ENCODE assay signal across 1 cellular context in the genomic region with DNA sequence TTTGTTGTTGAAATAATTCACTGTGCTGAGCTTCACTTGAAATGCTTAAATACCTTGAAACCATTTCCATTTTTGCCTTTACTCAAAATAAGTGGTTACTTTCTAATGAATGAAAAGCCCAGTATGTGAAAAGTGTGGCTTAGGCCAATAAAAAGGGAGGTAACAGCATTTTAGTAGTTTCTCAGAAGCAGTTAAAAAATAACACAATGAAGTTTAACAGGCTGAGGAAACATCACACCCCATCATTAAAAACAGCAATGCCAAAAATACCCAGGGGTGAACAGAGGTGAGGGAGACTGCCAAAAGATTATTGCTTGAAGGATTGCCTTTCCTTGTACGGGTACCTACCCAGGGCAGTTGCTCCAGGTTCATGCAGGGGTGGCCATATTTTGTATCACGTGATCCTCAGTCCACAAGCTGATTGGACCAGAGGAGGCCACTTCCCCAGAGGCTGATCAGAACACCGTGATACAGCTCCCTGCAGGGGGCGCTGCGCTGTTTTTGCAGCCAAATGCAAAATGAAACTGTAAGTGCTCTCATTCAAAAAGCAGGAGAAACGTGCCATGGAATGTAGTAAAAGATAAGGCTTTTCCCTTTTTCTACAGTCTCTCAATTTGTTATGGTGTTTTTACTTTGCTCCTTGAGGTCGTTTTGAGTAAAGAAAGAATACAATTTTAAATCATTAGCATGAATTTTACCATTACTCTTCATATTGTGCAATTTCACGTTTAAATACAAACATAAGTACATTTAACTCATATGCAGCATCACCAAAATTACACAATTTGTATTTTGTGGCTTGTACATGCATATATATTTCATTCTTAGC.
TF ChIP-seq lines count a peak whose summit lies in the region.

No MANE protein-coding gene starts in this region.

TF ChIP-seq in WTC11, 78 proteins besides CTCF, POLR2A, EP300 and RAD21 (continued from another document):
- TF ChIP-seq, protein P1, sequence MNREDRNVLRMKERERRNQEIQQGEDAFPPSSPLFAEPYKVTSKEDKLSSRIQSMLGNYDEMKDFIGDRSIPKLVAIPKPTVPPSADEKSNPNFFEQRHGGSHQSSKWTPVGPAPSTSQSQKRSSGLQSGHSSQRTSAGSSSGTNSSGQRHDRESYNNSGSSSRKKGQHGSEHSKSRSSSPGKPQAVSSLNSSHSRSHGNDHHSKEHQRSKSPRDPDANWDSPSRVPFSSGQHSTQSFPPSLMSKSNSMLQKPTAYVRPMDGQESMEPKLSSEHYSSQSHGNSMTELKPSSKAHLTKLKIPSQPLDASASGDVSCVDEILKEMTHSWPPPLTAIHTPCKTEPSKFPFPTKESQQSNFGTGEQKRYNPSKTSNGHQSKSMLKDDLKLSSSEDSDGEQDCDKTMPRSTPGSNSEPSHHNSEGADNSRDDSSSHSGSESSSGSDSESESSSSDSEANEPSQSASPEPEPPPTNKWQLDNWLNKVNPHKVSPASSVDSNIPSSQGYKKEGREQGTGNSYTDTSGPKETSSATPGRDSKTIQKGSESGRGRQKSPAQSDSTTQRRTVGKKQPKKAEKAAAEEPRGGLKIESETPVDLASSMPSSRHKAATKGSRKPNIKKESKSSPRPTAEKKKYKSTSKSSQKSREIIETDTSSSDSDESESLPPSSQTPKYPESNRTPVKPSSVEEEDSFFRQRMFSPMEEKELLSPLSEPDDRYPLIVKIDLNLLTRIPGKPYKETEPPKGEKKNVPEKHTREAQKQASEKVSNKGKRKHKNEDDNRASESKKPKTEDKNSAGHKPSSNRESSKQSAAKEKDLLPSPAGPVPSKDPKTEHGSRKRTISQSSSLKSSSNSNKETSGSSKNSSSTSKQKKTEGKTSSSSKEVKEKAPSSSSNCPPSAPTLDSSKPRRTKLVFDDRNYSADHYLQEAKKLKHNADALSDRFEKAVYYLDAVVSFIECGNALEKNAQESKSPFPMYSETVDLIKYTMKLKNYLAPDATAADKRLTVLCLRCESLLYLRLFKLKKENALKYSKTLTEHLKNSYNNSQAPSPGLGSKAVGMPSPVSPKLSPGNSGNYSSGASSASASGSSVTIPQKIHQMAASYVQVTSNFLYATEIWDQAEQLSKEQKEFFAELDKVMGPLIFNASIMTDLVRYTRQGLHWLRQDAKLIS (CRISPR knock-in tag; IDR thresholded peaks at IDR 0.05; ENCODE audit: borderline replicate concordance): no peak
- TF ChIP-seq, protein P2, sequence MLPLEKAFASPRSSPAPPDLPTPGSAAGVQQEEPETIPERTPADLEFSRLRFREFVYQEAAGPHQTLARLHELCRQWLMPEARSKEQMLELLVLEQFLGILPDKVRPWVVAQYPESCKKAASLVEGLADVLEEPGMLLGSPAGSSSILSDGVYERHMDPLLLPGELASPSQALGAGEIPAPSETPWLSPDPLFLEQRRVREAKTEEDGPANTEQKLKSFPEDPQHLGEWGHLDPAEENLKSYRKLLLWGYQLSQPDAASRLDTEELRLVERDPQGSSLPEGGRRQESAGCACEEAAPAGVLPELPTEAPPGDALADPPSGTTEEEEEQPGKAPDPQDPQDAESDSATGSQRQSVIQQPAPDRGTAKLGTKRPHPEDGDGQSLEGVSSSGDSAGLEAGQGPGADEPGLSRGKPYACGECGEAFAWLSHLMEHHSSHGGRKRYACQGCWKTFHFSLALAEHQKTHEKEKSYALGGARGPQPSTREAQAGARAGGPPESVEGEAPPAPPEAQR (CRISPR knock-in tag; IDR thresholded peaks at IDR 0.05): no peak
- TF ChIP-seq, protein P3, sequence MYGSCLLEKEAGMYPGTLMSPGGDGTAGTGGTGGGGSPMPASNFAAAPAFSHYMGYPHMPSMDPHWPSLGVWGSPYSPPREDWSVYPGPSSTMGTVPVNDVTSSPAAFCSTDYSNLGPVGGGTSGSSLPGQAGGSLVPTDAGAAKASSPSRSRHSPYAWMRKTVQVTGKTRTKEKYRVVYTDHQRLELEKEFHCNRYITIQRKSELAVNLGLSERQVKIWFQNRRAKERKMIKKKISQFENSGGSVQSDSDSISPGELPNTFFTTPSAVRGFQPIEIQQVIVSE (CRISPR knock-in tag; IDR thresholded peaks at IDR 0.05; ENCODE audit: borderline replicate concordance): no peak
- TF ChIP-seq ELF4 (CRISPR knock-in tag; IDR thresholded peaks at IDR 0.05; ENCODE audit: low read depth) (no peak), NR2C2 (CRISPR knock-in tag; IDR thresholded peaks at IDR 0.05) (no peak), RORB (CRISPR knock-in tag; IDR thresholded peaks at IDR 0.05) (no peak), HMGA2 (CRISPR knock-in tag; IDR thresholded peaks at IDR 0.05) (no peak)
- TF ChIP-seq, protein P4, sequence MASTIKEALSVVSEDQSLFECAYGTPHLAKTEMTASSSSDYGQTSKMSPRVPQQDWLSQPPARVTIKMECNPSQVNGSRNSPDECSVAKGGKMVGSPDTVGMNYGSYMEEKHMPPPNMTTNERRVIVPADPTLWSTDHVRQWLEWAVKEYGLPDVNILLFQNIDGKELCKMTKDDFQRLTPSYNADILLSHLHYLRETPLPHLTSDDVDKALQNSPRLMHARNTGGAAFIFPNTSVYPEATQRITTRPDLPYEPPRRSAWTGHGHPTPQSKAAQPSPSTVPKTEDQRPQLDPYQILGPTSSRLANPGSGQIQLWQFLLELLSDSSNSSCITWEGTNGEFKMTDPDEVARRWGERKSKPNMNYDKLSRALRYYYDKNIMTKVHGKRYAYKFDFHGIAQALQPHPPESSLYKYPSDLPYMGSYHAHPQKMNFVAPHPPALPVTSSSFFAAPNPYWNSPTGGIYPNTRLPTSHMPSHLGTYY (CRISPR knock-in tag; IDR thresholded peaks at IDR 0.05): no peak
- TF ChIP-seq, protein P5, sequence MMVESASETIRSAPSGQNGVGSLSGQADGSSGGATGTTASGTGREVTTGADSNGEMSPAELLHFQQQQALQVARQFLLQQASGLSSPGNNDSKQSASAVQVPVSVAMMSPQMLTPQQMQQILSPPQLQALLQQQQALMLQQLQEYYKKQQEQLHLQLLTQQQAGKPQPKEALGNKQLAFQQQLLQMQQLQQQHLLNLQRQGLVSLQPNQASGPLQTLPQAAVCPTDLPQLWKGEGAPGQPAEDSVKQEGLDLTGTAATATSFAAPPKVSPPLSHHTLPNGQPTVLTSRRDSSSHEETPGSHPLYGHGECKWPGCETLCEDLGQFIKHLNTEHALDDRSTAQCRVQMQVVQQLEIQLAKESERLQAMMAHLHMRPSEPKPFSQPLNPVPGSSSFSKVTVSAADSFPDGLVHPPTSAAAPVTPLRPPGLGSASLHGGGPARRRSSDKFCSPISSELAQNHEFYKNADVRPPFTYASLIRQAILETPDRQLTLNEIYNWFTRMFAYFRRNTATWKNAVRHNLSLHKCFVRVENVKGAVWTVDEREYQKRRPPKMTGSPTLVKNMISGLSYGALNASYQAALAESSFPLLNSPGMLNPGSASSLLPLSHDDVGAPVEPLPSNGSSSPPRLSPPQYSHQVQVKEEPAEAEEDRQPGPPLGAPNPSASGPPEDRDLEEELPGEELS (CRISPR knock-in tag; IDR thresholded peaks at IDR 0.05): no peak
- TF ChIP-seq, protein P6, sequence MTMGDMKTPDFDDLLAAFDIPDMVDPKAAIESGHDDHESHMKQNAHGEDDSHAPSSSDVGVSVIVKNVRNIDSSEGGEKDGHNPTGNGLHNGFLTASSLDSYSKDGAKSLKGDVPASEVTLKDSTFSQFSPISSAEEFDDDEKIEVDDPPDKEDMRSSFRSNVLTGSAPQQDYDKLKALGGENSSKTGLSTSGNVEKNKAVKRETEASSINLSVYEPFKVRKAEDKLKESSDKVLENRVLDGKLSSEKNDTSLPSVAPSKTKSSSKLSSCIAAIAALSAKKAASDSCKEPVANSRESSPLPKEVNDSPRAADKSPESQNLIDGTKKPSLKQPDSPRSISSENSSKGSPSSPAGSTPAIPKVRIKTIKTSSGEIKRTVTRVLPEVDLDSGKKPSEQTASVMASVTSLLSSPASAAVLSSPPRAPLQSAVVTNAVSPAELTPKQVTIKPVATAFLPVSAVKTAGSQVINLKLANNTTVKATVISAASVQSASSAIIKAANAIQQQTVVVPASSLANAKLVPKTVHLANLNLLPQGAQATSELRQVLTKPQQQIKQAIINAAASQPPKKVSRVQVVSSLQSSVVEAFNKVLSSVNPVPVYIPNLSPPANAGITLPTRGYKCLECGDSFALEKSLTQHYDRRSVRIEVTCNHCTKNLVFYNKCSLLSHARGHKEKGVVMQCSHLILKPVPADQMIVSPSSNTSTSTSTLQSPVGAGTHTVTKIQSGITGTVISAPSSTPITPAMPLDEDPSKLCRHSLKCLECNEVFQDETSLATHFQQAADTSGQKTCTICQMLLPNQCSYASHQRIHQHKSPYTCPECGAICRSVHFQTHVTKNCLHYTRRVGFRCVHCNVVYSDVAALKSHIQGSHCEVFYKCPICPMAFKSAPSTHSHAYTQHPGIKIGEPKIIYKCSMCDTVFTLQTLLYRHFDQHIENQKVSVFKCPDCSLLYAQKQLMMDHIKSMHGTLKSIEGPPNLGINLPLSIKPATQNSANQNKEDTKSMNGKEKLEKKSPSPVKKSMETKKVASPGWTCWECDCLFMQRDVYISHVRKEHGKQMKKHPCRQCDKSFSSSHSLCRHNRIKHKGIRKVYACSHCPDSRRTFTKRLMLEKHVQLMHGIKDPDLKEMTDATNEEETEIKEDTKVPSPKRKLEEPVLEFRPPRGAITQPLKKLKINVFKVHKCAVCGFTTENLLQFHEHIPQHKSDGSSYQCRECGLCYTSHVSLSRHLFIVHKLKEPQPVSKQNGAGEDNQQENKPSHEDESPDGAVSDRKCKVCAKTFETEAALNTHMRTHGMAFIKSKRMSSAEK (CRISPR knock-in tag; IDR thresholded peaks at IDR 0.05; ENCODE audit: borderline replicate concordance): peak; percentile 77; the same call in 1 of the 2 replicates
